In the genomic region with DNA sequence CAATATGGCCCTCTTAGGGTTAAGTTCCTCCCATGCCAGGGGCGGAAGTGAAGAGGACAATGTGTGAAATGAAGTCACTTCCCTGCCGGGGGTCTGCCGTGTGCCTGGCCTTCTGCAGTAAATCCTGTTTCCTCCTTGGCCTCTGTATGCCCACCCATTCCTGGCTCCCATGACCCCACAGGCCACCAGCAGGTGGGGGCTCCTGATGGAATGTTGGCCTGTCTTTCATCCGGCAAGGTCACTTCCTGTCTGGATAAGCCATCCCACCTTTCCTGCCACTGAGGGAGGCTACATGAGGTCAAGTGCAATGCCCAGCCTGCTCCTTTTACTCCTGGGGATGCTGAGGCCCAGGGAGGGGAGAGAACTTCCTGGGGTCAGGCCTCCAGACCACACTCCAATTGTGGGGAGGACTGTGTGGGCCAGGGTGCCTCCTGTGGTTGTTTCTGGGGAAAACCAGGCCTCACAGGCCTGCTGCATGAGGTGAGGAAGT, we compare ENCODE assay signal across 16 cellular contexts. TPM values are rescaled to one million over a fixed set of nuclear protein-coding genes. Genes with fewer than 3 reads are reported as not detected.
A peak's percentile ranks its signal among the peaks of the same experiment; 100 is the strongest.
DNase-seq lines count a peak whose midpoint lies in the region; ATAC-seq and TF ChIP-seq lines count a peak whose summit lies in the region.
"Had no signal": no experiment of that assay in that cellular context is flagged by ENCODE, and none has a peak within 500 bp of the region (broad histone marks: within the 10 kb centered on the region; RNA-seq: fewer than 3 reads in every experiment).

No MANE protein-coding gene starts in this region.

- H3K4me3 Mint-ChIP-seq in stimulated activated naive CD8-positive, alpha-beta T cell treated with anti-CD3 and anti-CD28 coated beads, Interleukin-15, Interleukin-2, amounts not matched to agents 100 ng/mL and 50 ng/mL, for 24 hours, result no peak overlapping the region
- no peak overlapping the region for H3K4me3 Mint-ChIP-seq in stimulated activated naive CD8-positive, alpha-beta T cell treated with anti-CD3 and anti-CD28 coated beads, Interleukin-15, amount 100 ng/mL, for 72 hours
- no peak overlapping the region for H3K4me3 Mint-ChIP-seq in neural crest cell
- no peak overlapping the region for H3K4me3 Mint-ChIP-seq in activated naive CD4-positive, alpha-beta T cell treated with anti-CD3 and anti-CD28 coated beads, Interleukin-2, amount 10 ng/mL, durations not matched to agents 7 days and 5 days
- no peak overlapping the region for H3K4me3 Mint-ChIP-seq in CD8-positive, alpha-beta memory T cell
- H3K4me3 Mint-ChIP-seq: activated CD8-positive, alpha-beta T cell treated with anti-CD3 and anti-CD28 coated beads for 36 hours had no signal

- CTCF ChIA-PET in activated naive CD4-positive, alpha-beta T cell treated with anti-CD3 and anti-CD28 coated beads, Interleukin-2, amount 10 ng/mL, durations not matched to agents 7 days and 5 days (lab: Charles Lee), result no interaction called here
- CTCF ChIA-PET in CD8-positive, alpha-beta memory T cell (lab: Charles Lee), result no interaction called here

- intact Hi-C loops in left ventricle myocardium superior (cut with micrococcal nuclease), result no loop called here

- H3K27me3 Mint-ChIP-seq in stimulated activated naive CD8-positive, alpha-beta T cell treated with anti-CD3 and anti-CD28 coated beads, Interleukin-15, Interleukin-2, amounts not matched to agents 100 ng/mL and 50 ng/mL, for 24 hours, result peaks cover 3% of the 10 kb centered on the region
- H3K27me3 Mint-ChIP-seq in stimulated activated naive CD8-positive, alpha-beta T cell treated with anti-CD3 and anti-CD28 coated beads, Interleukin-15, amount 100 ng/mL, for 72 hours, result no peaks in the 10 kb centered on the region
- no peaks in the 10 kb centered on the region for H3K27me3 Mint-ChIP-seq in neural crest cell (ENCODE audit: low read depth)
- H3K27me3 Mint-ChIP-seq in activated naive CD4-positive, alpha-beta T cell treated with anti-CD3 and anti-CD28 coated beads, Interleukin-2, amount 10 ng/mL, durations not matched to agents 7 days and 5 days, result peaks cover 18% of the 10 kb centered on the region
- H3K27me3 Mint-ChIP-seq in CD8-positive, alpha-beta memory T cell, result peaks cover 7 to 12% of the 10 kb centered on the region in 2 donors
- H3K27me3 Mint-ChIP-seq: activated CD8-positive, alpha-beta T cell treated with anti-CD3 and anti-CD28 coated beads for 36 hours; progenitor cell of endocrine pancreas had no signal

- in situ Hi-C loops in HAP-1 (cut with MboI; ENCODE audit: low sequenced_read_pairs), result no loop called here

- no peak for ATAC-seq in stimulated activated naive CD8-positive, alpha-beta T cell treated with anti-CD3 and anti-CD28 coated beads, Interleukin-15, amount 100 ng/mL, for 72 hours
- ATAC-seq in left ventricle myocardium superior, result peak; percentile 78
- ATAC-seq: activated CD8-positive, alpha-beta T cell treated with anti-CD3 and anti-CD28 coated beads for 36 hours had no signal

- no peaks in the 10 kb centered on the region for H3K9me3 Mint-ChIP-seq in stimulated activated naive CD8-positive, alpha-beta T cell treated with anti-CD3 and anti-CD28 coated beads, Interleukin-15, Interleukin-2, amounts not matched to agents 100 ng/mL and 50 ng/mL, for 24 hours
- H3K9me3 Mint-ChIP-seq in stimulated activated naive CD8-positive, alpha-beta T cell treated with anti-CD3 and anti-CD28 coated beads, Interleukin-15, amount 100 ng/mL, for 72 hours, result no peaks in the 10 kb centered on the region
- H3K9me3 Mint-ChIP-seq in neural crest cell, result no peaks in the 10 kb centered on the region
- H3K9me3 Mint-ChIP-seq in activated naive CD4-positive, alpha-beta T cell treated with anti-CD3 and anti-CD28 coated beads, Interleukin-2, amount 10 ng/mL, durations not matched to agents 7 days and 5 days, result no peaks in the 10 kb centered on the region
- H3K9me3 Mint-ChIP-seq in CD8-positive, alpha-beta memory T cell, result no peaks in the 10 kb centered on the region
- H3K9me3 Mint-ChIP-seq: activated CD8-positive, alpha-beta T cell treated with anti-CD3 and anti-CD28 coated beads for 36 hours had no signal

- H3K36me3 ChIP-seq in HAP-1 (replicated peaks), result no peaks in the 10 kb centered on the region
- no peaks in the 10 kb centered on the region for H3K36me3 ChIP-seq in CD8-positive, alpha-beta memory T cell (ENCODE audit: insufficient read depth, low read length)
- H3K36me3 ChIP-seq: ascending aorta, SJCRH30 had no signal

- DNase-seq in stimulated activated naive CD8-positive, alpha-beta T cell treated with anti-CD3 and anti-CD28 coated beads, Interleukin-15, amount 100 ng/mL, for 72 hours, result no peak
- peak; percentile 52 for DNase-seq in left ventricle myocardium superior
- no peak for DNase-seq in neural crest cell (ENCODE audit: low read depth, low spot score)
- no peak for DNase-seq in HAP-1 (ENCODE audit: low spot score in 2 of 2)
- DNase-seq in NCI-H1092 (lab: John Stamatoyannopoulos, UW), result no peak
- no peak for DNase-seq in activated naive CD4-positive, alpha-beta T cell treated with anti-CD3 and anti-CD28 coated beads, Interleukin-2, amount 10 ng/mL, durations not matched to agents 7 days and 5 days
- DNase-seq in CD8-positive, alpha-beta memory T cell, result no peak
- DNase-seq: 8988T; activated CD8-positive, alpha-beta T cell treated with anti-CD3 and anti-CD28 coated beads for 36 hours; NCI-H2081; SJCRH30; trophoblast cell had no signal

- POLR2A ChIA-PET in CD8-positive, alpha-beta memory T cell (lab: Charles Lee), result no interaction called here

- peaks cover 10% of the 10 kb centered on the region for H3K4me1 ChIP-seq in HAP-1
- no peaks in the 10 kb centered on the region for H3K4me1 ChIP-seq in CD8-positive, alpha-beta memory T cell (ENCODE audit: insufficient read depth, low read length)

- H3K27me3 ChIP-seq in HAP-1 (ENCODE audit: low read depth), result no peaks in the 10 kb centered on the region
- H3K27me3 ChIP-seq in CD8-positive, alpha-beta memory T cell (ENCODE audit: insufficient read depth, low read length, poor library complexity, severe bottlenecking), result no peaks in the 10 kb centered on the region
- H3K27me3 ChIP-seq: ascending aorta, SJCRH30 had no signal

- H3K27ac ChIP-seq in CD8-positive, alpha-beta memory T cell (ENCODE audit: low read depth, low read length), result no peak overlapping the region
- H3K27ac ChIP-seq: SJCRH30 had no signal

- no peaks in the 10 kb centered on the region for H3K9me3 ChIP-seq in HAP-1
- H3K9me3 ChIP-seq in CD8-positive, alpha-beta memory T cell (ENCODE audit: low read length), result no peaks in the 10 kb centered on the region
- H3K9me3 ChIP-seq: ascending aorta, SJCRH30 had no signal

- H3K4me3 ChIP-seq in HAP-1, result no peak overlapping the region
- H3K4me3 ChIP-seq in CD8-positive, alpha-beta memory T cell (ENCODE audit: low read length), result no peak overlapping the region
- H3K4me3 ChIP-seq: ascending aorta, SJCRH30 had no signal

- H3K4me1 Mint-ChIP-seq in stimulated activated naive CD8-positive, alpha-beta T cell treated with anti-CD3 and anti-CD28 coated beads, Interleukin-15, Interleukin-2, amounts not matched to agents 100 ng/mL and 50 ng/mL, for 24 hours (ENCODE audit: low read depth), result peaks cover 15% of the 10 kb centered on the region
- peaks cover 22% of the 10 kb centered on the region for H3K4me1 Mint-ChIP-seq in stimulated activated naive CD8-positive, alpha-beta T cell treated with anti-CD3 and anti-CD28 coated beads, Interleukin-15, amount 100 ng/mL, for 72 hours
- peaks cover 52% of the 10 kb centered on the region for H3K4me1 Mint-ChIP-seq in neural crest cell
- no peaks in the 10 kb centered on the region for H3K4me1 Mint-ChIP-seq in activated naive CD4-positive, alpha-beta T cell treated with anti-CD3 and anti-CD28 coated beads, Interleukin-2, amount 10 ng/mL, durations not matched to agents 7 days and 5 days
- no peaks in the 10 kb centered on the region for H3K4me1 Mint-ChIP-seq in CD8-positive, alpha-beta memory T cell

- no peaks in the 10 kb centered on the region for H3K36me3 Mint-ChIP-seq in stimulated activated naive CD8-positive, alpha-beta T cell treated with anti-CD3 and anti-CD28 coated beads, Interleukin-15, Interleukin-2, amounts not matched to agents 100 ng/mL and 50 ng/mL, for 24 hours (ENCODE audit: low read depth)
- no peaks in the 10 kb centered on the region for H3K36me3 Mint-ChIP-seq in neural crest cell (ENCODE audit: low read depth)
- H3K36me3 Mint-ChIP-seq in activated naive CD4-positive, alpha-beta T cell treated with anti-CD3 and anti-CD28 coated beads, Interleukin-2, amount 10 ng/mL, durations not matched to agents 7 days and 5 days, result no peaks in the 10 kb centered on the region
- H3K36me3 Mint-ChIP-seq in CD8-positive, alpha-beta memory T cell, result no peaks in the 10 kb centered on the region

- H3K27ac Mint-ChIP-seq in stimulated activated naive CD8-positive, alpha-beta T cell treated with anti-CD3 and anti-CD28 coated beads, Interleukin-15, Interleukin-2, amounts not matched to agents 100 ng/mL and 50 ng/mL, for 24 hours, result peak overlapping the region; percentile 45
- H3K27ac Mint-ChIP-seq in stimulated activated naive CD8-positive, alpha-beta T cell treated with anti-CD3 and anti-CD28 coated beads, Interleukin-15, amount 100 ng/mL, for 72 hours, result peak overlapping the region in 1 of 2 donors; percentile 80
- H3K27ac Mint-ChIP-seq in neural crest cell (ENCODE audit: unreplicated experiment), result peak overlapping the region; percentile 64
- no peak overlapping the region for H3K27ac Mint-ChIP-seq in activated naive CD4-positive, alpha-beta T cell treated with anti-CD3 and anti-CD28 coated beads, Interleukin-2, amount 10 ng/mL, durations not matched to agents 7 days and 5 days
- H3K27ac Mint-ChIP-seq in CD8-positive, alpha-beta memory T cell, result peak overlapping the region in 1 of 8 donors; percentile 48
- H3K27ac Mint-ChIP-seq: activated CD8-positive, alpha-beta T cell treated with anti-CD3 and anti-CD28 coated beads for 36 hours; progenitor cell of endocrine pancreas had no signal

- no peak for TF ChIP-seq CTCF in neural crest cell (conservative IDR thresholded peaks at IDR 0.05)

RNA-seq across cellular contexts. Expression of gene PALD1, which starts 22.3 kb away (rescaled TPM):
- total RNA-seq in left ventricle myocardium superior, result 5.2 TPM
- 14.1 and 14.3 TPM in 2 replicates for total RNA-seq in neural crest cell
- under 1 TPM; 0.20 to 0.29 TPM for total RNA-seq in CD8-positive, alpha-beta memory T cell
- not detected for polyA plus RNA-seq in CD8-positive, alpha-beta memory T cell

RNA-seq across cellular contexts. Expression of gene NODAL, which starts 59.4 kb away (rescaled TPM):
- total RNA-seq in left ventricle myocardium superior (not detected), neural crest cell (not detected in 2 replicates)
- not detected for total RNA-seq in CD8-positive, alpha-beta memory T cell
- polyA plus RNA-seq in CD8-positive, alpha-beta memory T cell, result 0.43 TPM
- total RNA-seq: activated CD8-positive, alpha-beta T cell treated with anti-CD3 and anti-CD28 coated beads for 36 hours; ascending aorta; M059J; progenitor cell of endocrine pancreas; SJCRH30 had no signal
